9 cellular contexts compared by ENCODE assay signal in the genomic region with DNA sequence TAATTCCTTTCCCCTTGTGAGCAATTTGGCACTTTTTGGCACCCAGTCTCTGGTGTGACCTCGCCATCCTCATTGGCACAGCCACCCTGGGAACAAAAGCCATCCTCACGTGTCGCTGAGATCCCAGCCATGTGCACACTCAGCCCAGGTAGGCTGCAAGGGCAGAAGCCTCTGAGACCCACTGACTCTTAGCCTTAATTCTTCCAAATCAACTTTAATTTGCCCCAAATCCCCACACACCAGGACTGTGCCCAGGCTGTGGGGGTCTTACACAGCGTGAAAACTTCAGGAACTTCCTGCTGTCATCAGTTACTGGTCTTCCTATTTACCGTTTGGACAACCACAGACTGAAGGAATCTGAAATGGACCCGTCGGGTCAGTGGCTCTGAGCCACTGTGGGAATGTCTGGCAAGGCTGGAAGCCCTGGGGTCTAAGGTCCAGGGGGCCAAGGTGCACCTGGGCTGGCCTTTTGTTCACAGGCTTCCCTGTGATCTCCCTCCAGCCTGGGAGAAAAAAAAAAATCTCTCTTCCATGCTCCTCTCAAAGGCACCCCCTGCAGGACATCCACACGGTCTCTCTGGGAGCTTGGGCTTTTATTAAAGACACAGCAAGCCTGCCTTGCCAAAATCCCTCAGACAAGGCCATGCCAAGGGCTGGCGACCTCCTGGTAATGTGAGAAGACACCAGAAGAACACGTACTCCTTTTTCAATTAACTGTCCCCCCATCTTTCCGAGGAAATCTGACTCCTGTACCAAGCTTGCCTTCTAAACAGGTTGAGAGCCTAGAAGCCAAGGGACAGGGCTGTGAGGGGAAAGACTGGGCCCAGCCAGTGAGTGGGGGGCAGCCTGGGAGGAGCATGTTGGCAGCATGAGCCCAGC. TPM values are rescaled to one million over a fixed set of nuclear protein-coding genes. Genes with fewer than 3 reads are reported as not detected.
DNase-seq lines count a peak whose midpoint lies in the region; ATAC-seq and TF ChIP-seq lines count a peak whose summit lies in the region.
"Had no signal": no experiment of that assay in that cellular context is flagged by ENCODE, and none has a peak within 500 bp of the region (broad histone marks: within the 10 kb centered on the region; RNA-seq: fewer than 3 reads in every experiment).

No MANE protein-coding gene starts in this region.

- 51% methylated on average over 11 of the region's 11 CpGs for WGBS in prostate gland

- intact Hi-C loops in prostate gland (cut with DNase I), result loop anchor here (1.0 kb wide), 1 partner anchor 78 kb away; no protein-coding TSS in a partner anchor

- H3K27ac ChIP-seq in AG04450 (ENCODE audit: low read depth, low read length) (peak overlapping the region; percentile 84), HEK293 (ENCODE audit: extremely low read depth, low read depth, low read length) (no peak overlapping the region), prostate gland (no peak overlapping the region)
- H3K27ac ChIP-seq: thoracic aorta had no signal

- TF ChIP-seq CTCF in AG04450 (IDR thresholded peaks at IDR 0.05; ENCODE audit: low read depth, low read length) (peak; percentile 84), HEK293 (tag by site-specific recombination; IDR thresholded peaks at IDR 0.05) (peak; percentile 55; the same call in 1 of the 2 replicates), prostate gland (IDR thresholded peaks at IDR 0.05) (peak in 3 of 4 experiments; percentile 23 to 52 (median 38))

- no peak for TF ChIP-seq POLR2A in prostate gland (IDR thresholded peaks at IDR 0.05)

- no peaks in the 10 kb centered on the region for H3K9me3 Mint-ChIP-seq in activated naive CD4-positive, alpha-beta T cell treated with anti-CD3 and anti-CD28 coated beads, Interleukin-2, amount 50 U/mL, for 72 hours

- DNase-seq in AG04450 (ENCODE audit: low read depth, low spot score) (peak; percentile 37), RPMI7951 (ENCODE audit: low read depth) (peak; percentile 82), fibroblast of gingiva (ENCODE audit: low read depth) (peak; percentile 77), prostate gland (ENCODE audit: low spot score) (peak; percentile 18), NCI-H1048 (lab: John Stamatoyannopoulos, UW) (no peak)
- no peak for DNase-seq in activated naive CD4-positive, alpha-beta T cell treated with anti-CD3 and anti-CD28 coated beads, Interleukin-2, amount 50 U/mL, for 72 hours (ENCODE audit: low spot score in 2 of 2)

- POLR2A ChIA-PET in AG04450 (lab: Yijun Ruan, JAX) (interaction anchor here (0.6 to 3.0 kb wide), 6 partner anchors 23 to 225 kb away, joined by 3 to 33 read pairs (median 16); partner anchors contain the start of gene LAPTM4A), HEK293 (lab: Yijun Ruan, JAX) (interaction anchor here (0.8 kb wide), 1 partner anchor 43 kb away, joined by 7 read pairs; the partner anchor contains the start of gene LAPTM4A)

- H3K27me3 ChIP-seq in AG04450 (ENCODE audit: control insufficient read depth, insufficient read depth, low read length) (no peaks in the 10 kb centered on the region), prostate gland (replicated peaks; ENCODE audit: insufficient read depth) (no peaks in the 10 kb centered on the region)

- H3K36me3 ChIP-seq in HEK293 (ENCODE audit: control insufficient read depth in 2 of 2, insufficient read depth in 1 of 2, low read length in 2 of 2) (no peaks in the 10 kb centered on the region), prostate gland (no peaks in the 10 kb centered on the region)
- H3K36me3 ChIP-seq: thoracic aorta had no signal

- peak overlapping the region in 1 of 2 donors; percentile 42 for H3K27ac Mint-ChIP-seq in activated naive CD4-positive, alpha-beta T cell treated with anti-CD3 and anti-CD28 coated beads, Interleukin-2, amount 50 U/mL, for 72 hours

- H3K9me3 ChIP-seq in AG04450 (ENCODE audit: control insufficient read depth, insufficient read depth, low read length) (no peaks in the 10 kb centered on the region), HEK293 (ENCODE audit: control insufficient read depth, insufficient read depth, low read depth, low read length) (no peaks in the 10 kb centered on the region), prostate gland (no peaks in the 10 kb centered on the region)
- H3K9me3 ChIP-seq: thoracic aorta had no signal

- no peaks in the 10 kb centered on the region for H3K36me3 Mint-ChIP-seq in activated naive CD4-positive, alpha-beta T cell treated with anti-CD3 and anti-CD28 coated beads, Interleukin-2, amount 50 U/mL, for 72 hours

- H3K4me3 ChIP-seq in AG04450 (ENCODE audit: low read depth, low read length) (no peak overlapping the region), HEK293 (ENCODE audit: low read depth, low read length) (no peak overlapping the region), prostate gland (no peak overlapping the region)
- H3K4me3 ChIP-seq: thoracic aorta had no signal

- 0 out of 2 replicates have a peak, but pooled peaks cover 2% of the 10 kb centered on the region for H3K4me1 ChIP-seq in HEK293 (ENCODE audit: control insufficient read depth, insufficient read depth, low read length)
- no peaks in the 10 kb centered on the region for H3K4me1 ChIP-seq in prostate gland (replicated peaks)

- CTCF ChIA-PET in AG04450 (lab: Charles Lee) (interaction anchor here (0.7 to 3.2 kb wide), 15 partner anchors 13 to 672 kb away, joined by 3 to 91 read pairs (median 5); partner anchors contain the start of genes LAPTM4A and MATN3), HEK293 (lab: Yijun Ruan, JAX) (interaction anchor here (0.6 to 7.7 kb wide), 13 partner anchors 39 to 892 kb away, joined by 3 to 128 read pairs (median 6); partner anchors contain the start of gene LAPTM4A)

- no peak for ATAC-seq in activated naive CD4-positive, alpha-beta T cell treated with anti-CD3 and anti-CD28 coated beads, Interleukin-2, amount 50 U/mL, for 72 hours
- no peak for ATAC-seq in HG03159 (IDR thresholded peaks at IDR 0.05; ENCODE audit: unreplicated experiment)

TF ChIP-seq in HEK293, 187 proteins besides CTCF, POLR2A, EP300 and RAD21:
- peak; percentile 57 for TF ChIP-seq ZIC2 (tag by site-specific recombination; IDR thresholded peaks at IDR 0.05)
- TF ChIP-seq, protein P1, sequence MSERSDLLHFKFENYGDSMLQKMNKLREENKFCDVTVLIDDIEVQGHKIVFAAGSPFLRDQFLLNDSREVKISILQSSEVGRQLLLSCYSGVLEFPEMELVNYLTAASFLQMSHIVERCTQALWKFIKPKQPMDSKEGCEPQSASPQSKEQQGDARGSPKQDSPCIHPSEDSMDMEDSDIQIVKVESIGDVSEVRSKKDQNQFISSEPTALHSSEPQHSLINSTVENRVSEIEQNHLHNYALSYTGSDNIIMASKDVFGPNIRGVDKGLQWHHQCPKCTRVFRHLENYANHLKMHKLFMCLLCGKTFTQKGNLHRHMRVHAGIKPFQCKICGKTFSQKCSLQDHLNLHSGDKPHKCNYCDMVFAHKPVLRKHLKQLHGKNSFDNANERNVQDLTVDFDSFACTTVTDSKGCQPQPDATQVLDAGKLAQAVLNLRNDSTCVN (tag by site-specific recombination; optimal IDR thresholded peaks at IDR 0.05), result no peak
- no peak for TF ChIP-seq ZNF785 (tag by site-specific recombination; IDR thresholded peaks at IDR 0.05)
- 0 out of 2 replicates have a peak, but pooled peaks have one; percentile 14 for TF ChIP-seq ZNF654 (tag by site-specific recombination; IDR thresholded peaks at IDR 0.05; ENCODE audit: low read depth)
- no peak for TF ChIP-seq ZNF404 (tag by site-specific recombination; IDR thresholded peaks at IDR 0.05)
TF ChIP-seq in HEK293: peak in this region for 2.

RNA-seq across cellular contexts. Expression of gene LAPTM4A, which starts 42.1 kb away (rescaled TPM):
- 1,309 and 1,416 TPM in 2 replicates for polyA plus RNA-seq in AG04450 (2011; rRNA removed)
- 285 and 391 TPM in 2 replicates for polyA minus RNA-seq in AG04450 (2011; rRNA and poly(A)+ RNA removed)
- total RNA-seq in RPMI7951 (2014; rRNA removed; shearing (Covaris generic)), result 218 and 267 TPM in 2 replicates
- total RNA-seq in prostate gland, result 100 to 1,000 TPM; 142 to 340 TPM
- total RNA-seq in activated naive CD4-positive, alpha-beta T cell treated with anti-CD3 and anti-CD28 coated beads, Interleukin-2, amount 50 U/mL, for 72 hours, result 10 to 100 TPM; 20.4 to 26.9 TPM

Comparison
In these comparisons a context has a peak if more than half of its experiments do, and no peak if none do; other contexts are left out.
1. DNase-seq: peak in AG04450 (single experiment), RPMI7951 (single experiment), fibroblast of gingiva (single experiment) and prostate gland (single experiment); none in NCI-H1048 (single experiment) and activated naive CD4-positive, alpha-beta T cell treated with anti-CD3 and anti-CD28 coated beads, Interleukin-2, amount 50 U/mL, for 72 hours (0 of 2).
2. Peak in every context shown above with its lines, with median percentiles within 50 percentile points of each other: CTCF ChIP-seq.